In genomic region chr1:219215477-219215876, GRCh38 we compare ENCODE assay signal across 1 cellular context.
TF ChIP-seq lines count a peak whose summit lies in the region.

No MANE protein-coding gene starts in this region.

TF ChIP-seq in GM12878, 131 proteins besides CTCF, POLR2A, EP300 and RAD21 (continued from another document):
- TF ChIP-seq BCLAF1 (IDR thresholded peaks at IDR 0.05) (no peak), HDGF (IDR thresholded peaks at IDR 0.05) (no peak), E2F4 (IDR thresholded peaks at IDR 0.05; ENCODE audit: low read depth, low read length) (no peak), CUX1 (IDR thresholded peaks at IDR 0.05; ENCODE audit: insufficient replicate concordance, low read depth, low read length) (no peak), CEBPZ (IDR thresholded peaks at IDR 0.05; ENCODE audit: low read depth, low read length) (no peak), BRCA1 (IDR thresholded peaks at IDR 0.05; ENCODE audit: low read depth, low read length) (no peak), IRF3 (IDR thresholded peaks at IDR 0.05) (no peak), SMARCA5 (IDR thresholded peaks at IDR 0.05) (no peak), CHD1 (IDR thresholded peaks at IDR 0.05; ENCODE audit: low read depth, low read length) (no peak), PAX8 (IDR thresholded peaks at IDR 0.05) (no peak), USF2 (IDR thresholded peaks at IDR 0.05; ENCODE audit: borderline replicate concordance, low read depth, low read length) (no peak)
